In the genomic region with DNA sequence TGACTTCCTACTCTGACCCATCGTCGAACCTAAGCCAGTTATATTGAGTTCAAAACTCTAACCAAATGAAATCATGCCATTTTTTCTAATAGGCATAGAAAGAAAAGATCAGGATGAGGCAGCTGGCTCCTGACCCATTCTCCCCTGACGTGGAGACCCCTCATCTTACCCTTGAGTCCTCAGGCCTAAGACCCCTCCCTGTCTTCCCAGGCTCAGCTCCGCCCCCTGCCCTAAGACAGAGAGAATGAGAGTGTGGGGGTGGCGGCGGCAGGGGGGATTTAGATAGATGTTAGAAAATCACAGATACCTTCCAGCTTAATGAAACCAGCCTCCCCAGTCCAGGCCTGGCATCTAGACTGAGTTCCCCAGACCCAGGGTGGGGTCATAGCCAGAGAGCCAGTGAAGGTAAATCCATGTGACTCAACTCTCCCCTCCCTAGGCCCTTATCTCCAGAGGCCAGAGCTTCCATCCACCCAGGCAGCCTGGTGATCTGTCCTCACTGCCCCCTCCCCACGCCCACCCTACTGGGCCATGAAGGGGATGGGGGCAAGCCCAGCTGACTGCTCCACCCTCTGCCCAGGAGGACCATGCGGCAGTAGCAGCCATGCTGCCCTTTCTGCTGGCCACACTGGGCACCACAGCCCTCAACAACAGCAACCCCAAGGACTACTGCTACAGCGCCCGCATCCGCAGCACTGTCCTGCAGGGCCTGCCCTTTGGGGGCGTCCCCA, we compare ENCODE assay signal across 18 cellular contexts. TPM values are rescaled to one million over a fixed set of nuclear protein-coding genes. Genes with fewer than 3 reads are reported as not detected.
DNase-seq lines count a peak whose midpoint lies in the region; ATAC-seq and TF ChIP-seq lines count a peak whose summit lies in the region.
"Had no signal": no experiment of that assay in that cellular context is flagged by ENCODE, and none has a peak within 500 bp of the region (broad histone marks: within the 10 kb centered on the region; RNA-seq: fewer than 3 reads in every experiment).

No MANE protein-coding gene starts in this region.

- no peaks in the 10 kb centered on the region for H3K27me3 Mint-ChIP-seq in naive thymus-derived CD4-positive, alpha-beta T cell
- H3K27me3 Mint-ChIP-seq: activated naive CD8-positive, alpha-beta T cell treated with anti-CD3 and anti-CD28 coated beads, Interleukin-2, amount 50 U/mL, for 24 hours; naive thymus-derived CD8-positive, alpha-beta T cell had no signal

- WGBS in hepatocyte (ENCODE audit: low lambda C conversion rate, missing lambda C conversion rate), result 79% methylated on average over 8 of the region's 12 CpGs

- no peaks in the 10 kb centered on the region for H4K20me1 ChIP-seq in hepatocyte (ENCODE audit: insufficient read depth, poor library complexity, severe bottlenecking)

- peaks cover 45% of the 10 kb centered on the region for H3K4me1 Mint-ChIP-seq in stimulated activated effector memory CD8-positive, alpha-beta T cell treated with anti-CD3 and anti-CD28 coated beads, Interleukin-12 subunit alpha, Interleukin-12 subunit beta, amount 100 ng/mL, for 72 hours
- H3K4me1 Mint-ChIP-seq in naive thymus-derived CD4-positive, alpha-beta T cell, result peaks cover 9 to 32% (median 19%) of the 10 kb centered on the region in 7 donors

- ATAC-seq in stimulated activated effector memory CD8-positive, alpha-beta T cell treated with anti-CD3 and anti-CD28 coated beads, Interleukin-12 subunit alpha, Interleukin-12 subunit beta, amount 100 ng/mL, for 72 hours, result peak; percentile 8
- no peak for ATAC-seq in naive thymus-derived CD4-positive, alpha-beta T cell
- ATAC-seq: activated naive CD8-positive, alpha-beta T cell treated with anti-CD3 and anti-CD28 coated beads, Interleukin-2, amount 50 U/mL, for 24 hours; CD8-positive, alpha-beta T cell; naive thymus-derived CD8-positive, alpha-beta T cell had no signal

- CTCF ChIA-PET in naive thymus-derived CD4-positive, alpha-beta T cell (lab: Charles Lee), result no interaction called here

- no peaks in the 10 kb centered on the region for H3K9me2 ChIP-seq in hepatocyte (replicated peaks; ENCODE audit: insufficient read depth)

- H3K36me3 Mint-ChIP-seq in stimulated activated effector memory CD8-positive, alpha-beta T cell treated with anti-CD3 and anti-CD28 coated beads, Interleukin-12 subunit alpha, Interleukin-12 subunit beta, amount 100 ng/mL, for 72 hours, result peaks cover 18% of the 10 kb centered on the region
- peaks cover 0 to 20% (median 0%) of the 10 kb centered on the region in 5 donors for H3K36me3 Mint-ChIP-seq in naive thymus-derived CD4-positive, alpha-beta T cell

- H3K4me1 ChIP-seq in hepatocyte (ENCODE audit: insufficient read depth) (peaks cover 30% of the 10 kb centered on the region), BE2C (peaks cover 13% of the 10 kb centered on the region)
- H3K4me1 ChIP-seq in naive thymus-derived CD4-positive, alpha-beta T cell (ENCODE audit: control insufficient read depth in 2 of 2, insufficient read depth in 2 of 2, low read length in 2 of 2), result no peaks in the 10 kb centered on the region

- peak overlapping the region; percentile 80 for H3K27ac Mint-ChIP-seq in stimulated activated effector memory CD8-positive, alpha-beta T cell treated with anti-CD3 and anti-CD28 coated beads, Interleukin-12 subunit alpha, Interleukin-12 subunit beta, amount 100 ng/mL, for 72 hours
- H3K27ac Mint-ChIP-seq in naive thymus-derived CD4-positive, alpha-beta T cell, result peak overlapping the region in 3 of 9 donors; percentile 22 to 59 (median 53)
- H3K27ac Mint-ChIP-seq: activated naive CD8-positive, alpha-beta T cell treated with anti-CD3 and anti-CD28 coated beads, Interleukin-2, amount 50 U/mL, for 24 hours; CD8-positive, alpha-beta T cell had no signal

- no peak overlapping the region for H3K4me3 Mint-ChIP-seq in stimulated activated effector memory CD8-positive, alpha-beta T cell treated with anti-CD3 and anti-CD28 coated beads, Interleukin-12 subunit alpha, Interleukin-12 subunit beta, amount 100 ng/mL, for 72 hours
- no peak overlapping the region for H3K4me3 Mint-ChIP-seq in naive thymus-derived CD4-positive, alpha-beta T cell
- H3K4me3 Mint-ChIP-seq: activated naive CD8-positive, alpha-beta T cell treated with anti-CD3 and anti-CD28 coated beads, Interleukin-2, amount 50 U/mL, for 24 hours; CD8-positive, alpha-beta T cell; naive thymus-derived CD8-positive, alpha-beta T cell had no signal

- POLR2A ChIA-PET in naive thymus-derived CD4-positive, alpha-beta T cell (lab: Charles Lee), result interaction anchor here (1.2 kb wide), 1 partner anchor 113 kb away, joined by 3 read pairs; a partner anchor contains a TSS

- H3K9ac ChIP-seq in SK-N-MC (ENCODE audit: insufficient read length), result no peak overlapping the region

- peak; percentile 52 for DNase-seq in ELF-1 (ENCODE audit: low read depth, low spot score)
- no peak for DNase-seq in SK-N-MC (ENCODE audit: low read depth, low spot score)
- DNase-seq in hepatocyte (ENCODE audit: low spot score), result no peak
- no peak for DNase-seq in stimulated activated effector memory CD8-positive, alpha-beta T cell treated with anti-CD3 and anti-CD28 coated beads, Interleukin-12 subunit alpha, Interleukin-12 subunit beta, amount 100 ng/mL, for 72 hours (ENCODE audit: low spot score in 2 of 2)
- no peak for DNase-seq in DMS79 (lab: John Stamatoyannopoulos, UW)
- DNase-seq in BE2C, result no peak
- DNase-seq in naive thymus-derived CD4-positive, alpha-beta T cell, result no peak
- no peak for DNase-seq in activated naive CD4-positive, alpha-beta T cell treated with Interleukin-2 at 50 U/mL for 16 hours
- DNase-seq: activated CD4-positive, alpha-beta T cell treated with anti-CD3 and anti-CD28 coated beads, Interleukin-2, amount 50 U/mL, for 1 hour; activated CD8-positive, alpha-beta memory T cell treated with anti-CD3 and anti-CD28 coated beads, Interleukin-2, amount 50 U/mL, for 4 hours; activated naive CD8-positive, alpha-beta T cell treated with anti-CD3 and anti-CD28 coated beads, Interleukin-2, amount 50 U/mL, for 24 hours; CD8-positive, alpha-beta T cell; DMS79 treated with DMSO at 0.1 percent for 48 hours; NK-92 treated with Interleukin-12 subunit alpha and Interleukin-12 subunit beta, amount 100 ng/mL, for 24 hours; stimulated activated CD4-positive, alpha-beta T cell treated with anti-CD3 and anti-CD28 coated beads, Interleukin-1b, Interleukin-23, amount 100 ng/mL, for 48 hours; T-helper 2 cell had no signal

- H3K27me3 ChIP-seq in hepatocyte (no peaks in the 10 kb centered on the region), BE2C (no peaks in the 10 kb centered on the region)
- H3K27me3 ChIP-seq in naive thymus-derived CD4-positive, alpha-beta T cell (ENCODE audit: control insufficient read depth in 2 of 2, insufficient read depth in 2 of 2, low read length in 2 of 2), result no peaks in the 10 kb centered on the region

- peak overlapping the region; percentile 77 for H3K4me3 ChIP-seq in SK-N-MC
- no peak overlapping the region for H3K4me3 ChIP-seq in hepatocyte
- no peak overlapping the region for H3K4me3 ChIP-seq in BE2C (ENCODE audit: low read depth, low read length)
- no peak overlapping the region for H3K4me3 ChIP-seq in naive thymus-derived CD4-positive, alpha-beta T cell (ENCODE audit: low read length)

- peaks cover 40% of the 10 kb centered on the region for H3K79me2 ChIP-seq in hepatocyte

- H3K36me3 ChIP-seq in SK-N-MC (ENCODE audit: insufficient read depth, low read length), result peaks cover 6% of the 10 kb centered on the region; the same call in 1 of the 2 replicates
- H3K36me3 ChIP-seq in hepatocyte (replicated peaks; ENCODE audit: insufficient read depth, low read depth), result no peaks in the 10 kb centered on the region
- no peaks in the 10 kb centered on the region for H3K36me3 ChIP-seq in BE2C
- H3K36me3 ChIP-seq in naive thymus-derived CD4-positive, alpha-beta T cell (ENCODE audit: control insufficient read depth in 2 of 3, insufficient read depth in 3 of 3, low read length in 3 of 3), result peaks cover 0 to 26% (median 0%) of the 10 kb centered on the region in 3 experiments

- H3K27ac ChIP-seq in SK-N-MC (peak overlapping the region; percentile 86), hepatocyte (peak overlapping the region; percentile 88)
- no peak overlapping the region for H3K27ac ChIP-seq in naive thymus-derived CD4-positive, alpha-beta T cell (ENCODE audit: low read depth, low read length)
- H3K27ac ChIP-seq: GM23248 had no signal

- no peaks in the 10 kb centered on the region for H3K9me3 Mint-ChIP-seq in stimulated activated effector memory CD8-positive, alpha-beta T cell treated with anti-CD3 and anti-CD28 coated beads, Interleukin-12 subunit alpha, Interleukin-12 subunit beta, amount 100 ng/mL, for 72 hours
- no peaks in the 10 kb centered on the region for H3K9me3 Mint-ChIP-seq in naive thymus-derived CD4-positive, alpha-beta T cell
- H3K9me3 Mint-ChIP-seq: activated naive CD8-positive, alpha-beta T cell treated with anti-CD3 and anti-CD28 coated beads, Interleukin-2, amount 50 U/mL, for 24 hours; CD8-positive, alpha-beta T cell; naive thymus-derived CD8-positive, alpha-beta T cell had no signal

- H3K9me3 ChIP-seq in SK-N-MC (ENCODE audit: low read depth, low read length) (no peaks in the 10 kb centered on the region), hepatocyte (ENCODE audit: low read depth) (no peaks in the 10 kb centered on the region), BE2C (no peaks in the 10 kb centered on the region)
- H3K9me3 ChIP-seq in naive thymus-derived CD4-positive, alpha-beta T cell (ENCODE audit: control insufficient read depth in 2 of 3, low read length in 3 of 3), result no peaks in the 10 kb centered on the region

- TF ChIP-seq CTCF in hepatocyte (IDR thresholded peaks at IDR 0.05; ENCODE audit: poor library complexity), result no peak
- no peak for TF ChIP-seq CTCF in BE2C (IDR thresholded peaks at IDR 0.05; ENCODE audit: low read depth, low read length)

- peak overlapping the region; percentile 69 for H3K4me2 ChIP-seq in hepatocyte

- intact Hi-C loops in naive thymus-derived CD4-positive, alpha-beta T cell (cut with micrococcal nuclease), result no loop called here

- H2AFZ ChIP-seq in hepatocyte, result no peak overlapping the region

RNA-seq across cellular contexts. Expression of a gene that starts 6.8 kb away (rescaled TPM):
- total RNA-seq in hepatocyte, result 31.8 and 43.5 TPM in 2 replicates
- polyA plus RNA-seq in hepatocyte, result 28.7 and 31.4 TPM in 2 replicates
- polyA plus RNA-seq in BE2C (2012; ENCODE audit: insufficient read depth, insufficient read length, low read depth), result 46.5 TPM
- total RNA-seq in naive thymus-derived CD4-positive, alpha-beta T cell, result 10 to 100 TPM; 16.2 to 21.4 (median 18.1) TPM
- 1 to 10 TPM in 1 of 2 donors, under 1 TPM in 1; 0.18 to 1.7 TPM for polyA plus RNA-seq in naive thymus-derived CD4-positive, alpha-beta T cell

RNA-seq across cellular contexts. Expression of a gene that starts 6.9 kb away (rescaled TPM):
- 58.3 and 64.3 TPM in 2 replicates for total RNA-seq in hepatocyte
- 106 and 124 TPM in 2 replicates for polyA plus RNA-seq in hepatocyte
- 190 TPM for polyA plus RNA-seq in BE2C (2012; ENCODE audit: insufficient read depth, insufficient read length, low read depth)
- 10 to 100 TPM; 12.6 to 58.3 (median 15.8) TPM for total RNA-seq in naive thymus-derived CD4-positive, alpha-beta T cell
- 10 to 100 TPM; 71.4 to 77.9 TPM for polyA plus RNA-seq in naive thymus-derived CD4-positive, alpha-beta T cell

RNA-seq across cellular contexts. Expression of a gene that starts 24.5 kb away (rescaled TPM):
- total RNA-seq in hepatocyte, result 0.16 and 0.23 TPM in 2 replicates
- polyA plus RNA-seq in hepatocyte, result 0.13 and 0.39 TPM in 2 replicates
- polyA plus RNA-seq in BE2C (2012; ENCODE audit: insufficient read depth, insufficient read length, low read depth), result not detected
- under 1 TPM in 1 of 5 experiments, not detected in 4; 0.66 TPM for total RNA-seq in naive thymus-derived CD4-positive, alpha-beta T cell
- polyA plus RNA-seq in naive thymus-derived CD4-positive, alpha-beta T cell, result not detected
- total RNA-seq: GM23248; naive thymus-derived CD8-positive, alpha-beta T cell had no signal
- polyA plus RNA-seq: GM23248; naive thymus-derived CD8-positive, alpha-beta T cell had no signal
